5 cellular contexts compared by ENCODE assay signal in the genomic region with DNA sequence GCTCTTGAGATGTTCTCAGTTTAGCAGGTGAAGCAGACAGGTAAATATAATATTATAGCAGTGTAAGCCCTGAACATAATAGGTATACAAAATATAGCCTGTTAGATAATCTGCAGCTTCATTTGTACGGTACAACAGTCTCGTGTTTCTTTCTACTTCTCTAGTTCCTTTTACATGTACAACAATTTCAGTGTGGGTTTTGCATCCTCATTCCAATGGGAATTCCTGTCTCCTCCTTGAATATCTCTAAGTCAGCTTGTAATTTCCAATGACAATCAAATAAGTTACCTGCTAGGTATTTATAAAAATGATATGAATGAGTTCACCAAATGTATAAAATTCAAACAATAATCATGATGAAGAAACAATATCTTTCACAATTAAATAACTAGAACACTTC.
"Had no signal": no experiment of that assay in that cellular context is flagged by ENCODE, and none has a peak within 500 bp of the region (broad histone marks: within the 10 kb centered on the region; RNA-seq: fewer than 3 reads in every experiment).

No MANE protein-coding gene starts in this region.

- H3K27ac ChIP-seq: HL-60 had no signal

- H3K4me3 ChIP-seq: K562 had no signal

- ATAC-seq: HepG2, K562 had no signal

- DNase-seq: KBM-7, KG1 had no signal
